In genomic region chr7:44576228-44576627, GRCh38 we compare ENCODE assay signal across 21 cellular contexts. TPM values are rescaled to one million over a fixed set of nuclear protein-coding genes. Genes with fewer than 3 reads are reported as not detected.
DNase-seq lines count a peak whose midpoint lies in the region; ATAC-seq, FAIRE-seq and TF ChIP-seq lines count a peak whose summit lies in the region.
"Had no signal": no experiment of that assay in that cellular context is flagged by ENCODE, and none has a peak within 500 bp of the region (broad histone marks: within the 10 kb centered on the region; RNA-seq: fewer than 3 reads in every experiment).

No MANE protein-coding gene starts in this region.

- H3K4me3 ChIP-seq in astrocyte (ENCODE audit: insufficient read depth, low read depth, low read length), result no peak overlapping the region
- H3K4me3 ChIP-seq: adrenal gland, heart left ventricle, vagina had no signal

- no peaks in the 10 kb centered on the region for H3K9me3 ChIP-seq in astrocyte (ENCODE audit: insufficient read depth, low read depth, low read length)
- H3K9me3 ChIP-seq: adrenal gland, heart left ventricle, vagina had no signal

- H3K36me3 Mint-ChIP-seq in activated CD4-positive, alpha-beta T cell treated with anti-CD3 and anti-CD28 coated beads, Interleukin-2, amount 10 ng/mL, durations not matched to agents 7 days and 5 days (ENCODE audit: low read depth), result peaks cover 62% of the 10 kb centered on the region
- H3K36me3 Mint-ChIP-seq in IgD-negative memory B cell (peaks cover 3% of the 10 kb centered on the region), astrocyte (ENCODE audit: low read depth, unreplicated experiment) (peaks cover 20% of the 10 kb centered on the region), neural crest cell (ENCODE audit: low read depth) (peaks cover 20% of the 10 kb centered on the region)

- no peak overlapping the region for H2AFZ ChIP-seq in astrocyte (ENCODE audit: low read depth, low read length)

- H3K27ac ChIP-seq in astrocyte (ENCODE audit: low read depth, low read length), result no peak overlapping the region
- H3K27ac ChIP-seq: adrenal gland, heart left ventricle, vagina had no signal

- ATAC-seq in HG03097 (IDR thresholded peaks at IDR 0.05; ENCODE audit: low FRiP score, unreplicated experiment) (no peak), GM18870 (IDR thresholded peaks at IDR 0.05; ENCODE audit: unreplicated experiment) (no peak)
- ATAC-seq: heart left ventricle, sciatic nerve had no signal

- CTCF ChIA-PET in activated CD4-positive, alpha-beta T cell treated with anti-CD3 and anti-CD28 coated beads, Interleukin-2, amount 10 ng/mL, durations not matched to agents 7 days and 5 days (lab: Charles Lee), result interaction anchor here (1.2 kb wide), 1 partner anchor 30 kb away, joined by 3 read pairs; the partner anchor contains the start of gene OGDH

- no peaks in the 10 kb centered on the region for H3K27me3 Mint-ChIP-seq in activated CD4-positive, alpha-beta T cell treated with anti-CD3 and anti-CD28 coated beads, Interleukin-2, amount 10 ng/mL, durations not matched to agents 7 days and 5 days
- H3K27me3 Mint-ChIP-seq in IgD-negative memory B cell (no peaks in the 10 kb centered on the region), astrocyte (ENCODE audit: low read depth, unreplicated experiment) (no peaks in the 10 kb centered on the region), neural crest cell (ENCODE audit: low read depth) (no peaks in the 10 kb centered on the region)

- POLR2A ChIA-PET in activated CD4-positive, alpha-beta T cell treated with anti-CD3 and anti-CD28 coated beads, Interleukin-2, amount 10 ng/mL, durations not matched to agents 7 days and 5 days (lab: Charles Lee), result no interaction called here

- H3K27me3 ChIP-seq in astrocyte (ENCODE audit: insufficient read depth, low read length), result no peaks in the 10 kb centered on the region
- H3K27me3 ChIP-seq: adrenal gland, heart left ventricle, vagina had no signal

- H3K4me1 Mint-ChIP-seq in activated CD4-positive, alpha-beta T cell treated with anti-CD3 and anti-CD28 coated beads, Interleukin-2, amount 10 ng/mL, durations not matched to agents 7 days and 5 days, result peaks cover 61% of the 10 kb centered on the region
- peaks cover 27 to 31% (median 29%) of the 10 kb centered on the region in 3 donors for H3K4me1 Mint-ChIP-seq in IgD-negative memory B cell
- H3K4me1 Mint-ChIP-seq in astrocyte (ENCODE audit: low read depth, unreplicated experiment), result peaks cover 36% of the 10 kb centered on the region
- H3K4me1 Mint-ChIP-seq in neural crest cell, result peaks cover 46% of the 10 kb centered on the region

- no peak overlapping the region for H3K4me3 Mint-ChIP-seq in activated CD4-positive, alpha-beta T cell treated with anti-CD3 and anti-CD28 coated beads, Interleukin-2, amount 10 ng/mL, durations not matched to agents 7 days and 5 days
- H3K4me3 Mint-ChIP-seq in IgD-negative memory B cell (peak overlapping the region in 3 of 4 donors; percentile 27 to 99 (median 67)), astrocyte (ENCODE audit: unreplicated experiment) (peak overlapping the region; percentile 6), neural crest cell (peak overlapping the region; percentile 97)
- H3K4me3 Mint-ChIP-seq: CD14-positive monocyte had no signal

- peaks cover 25% of the 10 kb centered on the region for H3K4me1 ChIP-seq in astrocyte (ENCODE audit: insufficient read depth, low read length)

- no peak overlapping the region for H3K9ac ChIP-seq in astrocyte (ENCODE audit: low read length)

- no peak for TF ChIP-seq CTCF in astrocyte (IDR thresholded peaks at IDR 0.05; ENCODE audit: insufficient read depth, low read depth, low read length)
- no peak for TF ChIP-seq CTCF in neural crest cell (conservative IDR thresholded peaks at IDR 0.05)

- no peak overlapping the region for H3K4me2 ChIP-seq in astrocyte (ENCODE audit: low read length)

- no peaks in the 10 kb centered on the region for H3K9me3 Mint-ChIP-seq in activated CD4-positive, alpha-beta T cell treated with anti-CD3 and anti-CD28 coated beads, Interleukin-2, amount 10 ng/mL, durations not matched to agents 7 days and 5 days
- no peaks in the 10 kb centered on the region for H3K9me3 Mint-ChIP-seq in IgD-negative memory B cell
- no peaks in the 10 kb centered on the region for H3K9me3 Mint-ChIP-seq in astrocyte (ENCODE audit: unreplicated experiment)
- no peaks in the 10 kb centered on the region for H3K9me3 Mint-ChIP-seq in neural crest cell
- H3K9me3 Mint-ChIP-seq: CD14-positive monocyte had no signal

- H4K20me1 ChIP-seq in astrocyte (ENCODE audit: insufficient read depth, low read length), result peaks cover 27% of the 10 kb centered on the region

- H3K36me3 ChIP-seq in astrocyte (ENCODE audit: insufficient read depth, low read length), result peaks cover 41% of the 10 kb centered on the region

- peaks cover 74% of the 10 kb centered on the region for H3K79me2 ChIP-seq in astrocyte (ENCODE audit: insufficient read depth, low read length)

- peak overlapping the region; percentile 21 for H3K27ac Mint-ChIP-seq in activated CD4-positive, alpha-beta T cell treated with anti-CD3 and anti-CD28 coated beads, Interleukin-2, amount 10 ng/mL, durations not matched to agents 7 days and 5 days
- H3K27ac Mint-ChIP-seq in IgD-negative memory B cell, result peak overlapping the region; percentile 45 to 56 (median 48)
- H3K27ac Mint-ChIP-seq in astrocyte (ENCODE audit: unreplicated experiment), result peak overlapping the region; percentile 37
- no peak overlapping the region for H3K27ac Mint-ChIP-seq in neural crest cell (ENCODE audit: unreplicated experiment)

- no peak for DNase-seq in activated CD4-positive, alpha-beta T cell treated with anti-CD3 and anti-CD28 coated beads, Interleukin-2, amount 10 ng/mL, durations not matched to agents 7 days and 5 days
- no peak for DNase-seq in activated CD4-positive, alpha-beta T cell treated with anti-CD3 and anti-CD28 coated beads, Interleukin-2, amount 50 U/mL, for 1 hour
- DNase-seq in astrocyte (ENCODE audit: low read depth) (no peak), neural crest cell (ENCODE audit: low read depth, low spot score) (no peak), HuH-7 (ENCODE audit: low spot score) (no peak)
- DNase-seq: cerebellar nuclear complex; effector memory CD4-positive, alpha-beta T cell; heart left ventricle; islet precursor cell; mammary epithelial cell; NCI-H1694 treated with DMSO at 0.1 percent for 48 hours; stimulated activated CD4-positive, alpha-beta T cell treated with anti-CD3 and anti-CD28 coated beads, Interleukin-1b, Interleukin-23, amount 100 ng/mL, for 48 hours had no signal

- no peak for FAIRE-seq in astrocyte (lab: Jason Lieb, UNC)

RNA-seq across cellular contexts. Expression of gene DDX56, which starts 2.5 kb away (rescaled TPM):
- total RNA-seq in activated CD4-positive, alpha-beta T cell treated with anti-CD3 and anti-CD28 coated beads, Interleukin-2, amount 10 ng/mL, durations not matched to agents 7 days and 5 days, result 10 to 100 TPM; 83.6 to 84.9 TPM
- 52.0 TPM for polyA plus RNA-seq in IgD-negative memory B cell
- 65.6 and 75.6 TPM in 2 replicates for total RNA-seq in astrocyte
- total RNA-seq in neural crest cell, result 104 and 111 TPM in 2 replicates

RNA-seq across cellular contexts. Expression of gene TMED4, which starts 5.8 kb away (rescaled TPM):
- 10 to 100 TPM; 78.1 to 78.3 TPM for total RNA-seq in activated CD4-positive, alpha-beta T cell treated with anti-CD3 and anti-CD28 coated beads, Interleukin-2, amount 10 ng/mL, durations not matched to agents 7 days and 5 days
- polyA plus RNA-seq in IgD-negative memory B cell, result 59.9 TPM
- total RNA-seq in astrocyte (68.7 and 69.2 TPM in 2 replicates), neural crest cell (87.2 and 88.9 TPM in 2 replicates)

RNA-seq across cellular contexts. Expression of gene OGDH, which starts 30.2 kb away (rescaled TPM):
- 100 to 1,000 TPM; 114 to 121 TPM for total RNA-seq in activated CD4-positive, alpha-beta T cell treated with anti-CD3 and anti-CD28 coated beads, Interleukin-2, amount 10 ng/mL, durations not matched to agents 7 days and 5 days
- polyA plus RNA-seq in IgD-negative memory B cell, result 26.6 TPM
- total RNA-seq in astrocyte (65.6 and 73.7 TPM in 2 replicates), neural crest cell (102 and 116 TPM in 2 replicates)

RNA-seq across cellular contexts. Expression of gene NPC1L1, which starts 35.1 kb away (rescaled TPM):
- total RNA-seq in activated CD4-positive, alpha-beta T cell treated with anti-CD3 and anti-CD28 coated beads, Interleukin-2, amount 10 ng/mL, durations not matched to agents 7 days and 5 days, result not detected
- not detected for polyA plus RNA-seq in IgD-negative memory B cell
- total RNA-seq in astrocyte (0.05 and 0.07 TPM in 2 replicates), neural crest cell (0.12 and 0.18 TPM in 2 replicates)
- total RNA-seq: A673, mammary epithelial cell, RPMI7951 had no signal
- polyA plus RNA-seq: CD14-positive monocyte, mammary epithelial cell had no signal
